Comparison of ENCODE assay signal across 7 cellular contexts in genomic region chr20:31721408-31722332, GRCh38. TPM values are rescaled to one million over a fixed set of nuclear protein-coding genes. Genes with fewer than 3 reads are reported as not detected.
DNase-seq lines count a peak whose midpoint lies in the region; ATAC-seq and TF ChIP-seq lines count a peak whose summit lies in the region.

No MANE protein-coding gene starts in this region.

- no peak overlapping the region for H2AFZ ChIP-seq in SU-DHL-6 (ENCODE audit: low read depth, low read length, severe bottlenecking)

- DNase-seq in HL-60 (ENCODE audit: low read depth in 1 of 2, low spot score in 1 of 2), result no peak
- peak; percentile 62 for DNase-seq in endodermal cell
- DNase-seq in natural killer cell, result no peak
- DNase-seq in epidermal melanocyte (ENCODE audit: insufficient read length, low spot score), result no peak

- H3K9me3 ChIP-seq in SU-DHL-6 (ENCODE audit: insufficient read depth, low read length), result no peaks in the 10 kb centered on the region
- H3K9me3 ChIP-seq in endodermal cell (ENCODE audit: control insufficient read depth, low read length), result no peaks in the 10 kb centered on the region

- peaks cover 16% of the 10 kb centered on the region for H3F3A ChIP-seq in SU-DHL-6 (ENCODE audit: insufficient read depth)

- peak overlapping the region; percentile 91 for H3K4me2 ChIP-seq in SU-DHL-6 (ENCODE audit: low read depth, low read length, poor library complexity, severe bottlenecking)

- no peak overlapping the region for H3K27ac ChIP-seq in HL-60 (replicated peaks)
- peak overlapping the region; percentile 89 for H3K27ac ChIP-seq in SU-DHL-6 (ENCODE audit: low read depth, low read length)
- no peak overlapping the region for H3K27ac ChIP-seq in endodermal cell (ENCODE audit: low read depth, low read length)

- H3K27me3 Mint-ChIP-seq in endodermal cell (ENCODE audit: insufficient read depth) (no peaks in the 10 kb centered on the region), natural killer cell (ENCODE audit: low read depth in 2 of 2) (no peaks in the 10 kb centered on the region)

- H3K4me3 ChIP-seq in HL-60 (replicated peaks; ENCODE audit: insufficient read depth, low read length) (peak overlapping the region; percentile 87), SU-DHL-6 (ENCODE audit: insufficient read depth, low read length, poor library complexity, severe bottlenecking) (peak overlapping the region; percentile 70), endodermal cell (ENCODE audit: low read length) (peak overlapping the region; percentile 83)

- H3K79me2 ChIP-seq in SU-DHL-6 (ENCODE audit: insufficient read depth, low read length), result peaks cover 60% of the 10 kb centered on the region

- 80 to 84% methylated on average over 19 to 23 of the region's 23 CpGs for WGBS in endodermal cell (ENCODE audit: insufficient coverage in 1 of 2, insufficient read length in 1 of 2), 2 experiments

- H3K4me1 ChIP-seq in endodermal cell (ENCODE audit: control insufficient read depth, insufficient read depth, low read length), result peaks cover 17% of the 10 kb centered on the region

- peak overlapping the region; percentile 97 for H3K27ac Mint-ChIP-seq in endodermal cell
- peak overlapping the region; percentile 84 to 97 for H3K27ac Mint-ChIP-seq in natural killer cell

- H3K36me3 ChIP-seq in SU-DHL-6 (ENCODE audit: low read length) (no peaks in the 10 kb centered on the region), endodermal cell (ENCODE audit: control insufficient read depth, insufficient read depth, low read length) (peaks cover 41% of the 10 kb centered on the region)

- TF ChIP-seq CTCF in HL-60 (IDR thresholded peaks at IDR 0.05; ENCODE audit: insufficient read depth, low read length), result no peak
- no peak for TF ChIP-seq CTCF in SU-DHL-6 (IDR thresholded peaks at IDR 0.05; ENCODE audit: insufficient read depth, low read length, poor library complexity, severe bottlenecking)
- TF ChIP-seq CTCF in endodermal cell (conservative IDR thresholded peaks at IDR 0.05), result no peak
- TF ChIP-seq CTCF in natural killer cell (IDR thresholded peaks at IDR 0.05), result no peak

- H3K27me3 ChIP-seq in HL-60 (ENCODE audit: insufficient read depth, poor library complexity, severe bottlenecking) (no peaks in the 10 kb centered on the region), SU-DHL-6 (ENCODE audit: low read length) (no peaks in the 10 kb centered on the region), endodermal cell (ENCODE audit: control insufficient read depth, insufficient read depth, low read length, poor library complexity, severe bottlenecking) (no peaks in the 10 kb centered on the region)

- no peaks in the 10 kb centered on the region for H3K9me2 ChIP-seq in SU-DHL-6 (replicated peaks; ENCODE audit: insufficient read depth, low read length)

- H3K36me3 Mint-ChIP-seq in endodermal cell (ENCODE audit: low read depth) (peaks cover 42% of the 10 kb centered on the region), natural killer cell (no peaks in the 10 kb centered on the region)

- H3K9ac ChIP-seq in SU-DHL-6 (ENCODE audit: low read length) (peak overlapping the region; percentile 81), endodermal cell (ENCODE audit: extremely low read depth, low read length, poor library complexity, severe bottlenecking) (peak overlapping the region; percentile 86)

- H3K9me3 Mint-ChIP-seq in endodermal cell (no peaks in the 10 kb centered on the region), natural killer cell (no peaks in the 10 kb centered on the region)

- no peaks in the 10 kb centered on the region for H4K20me1 ChIP-seq in SU-DHL-6 (ENCODE audit: low read depth, low read length)

- peaks cover 58% of the 10 kb centered on the region for H3K4me1 Mint-ChIP-seq in endodermal cell
- peaks cover 65 to 68% of the 10 kb centered on the region in 2 donors for H3K4me1 Mint-ChIP-seq in natural killer cell

- ATAC-seq in natural killer cell, result no peak
- ATAC-seq in GM21367 (IDR thresholded peaks at IDR 0.05; ENCODE audit: unreplicated experiment), result no peak
- no peak for ATAC-seq in HG02973 (IDR thresholded peaks at IDR 0.05; ENCODE audit: unreplicated experiment)

- intact Hi-C loops in natural killer cell (cut with micrococcal nuclease), result loop anchor here (2.0 kb wide), 1 partner anchor 47 kb away; no protein-coding TSS in a partner anchor

- H3K4me3 Mint-ChIP-seq in endodermal cell (peak overlapping the region; percentile 73), natural killer cell (peak overlapping the region; percentile 98)

RNA-seq across cellular contexts. Expression of gene BCL2L1, which starts 1.0 kb away (rescaled TPM):
- total RNA-seq in endodermal cell (10 to 100 TPM; 60.3 to 89.5 TPM), natural killer cell (10 to 100 TPM; 67.4 to 92.6 (median 78.6) TPM)
- polyA plus RNA-seq in endodermal cell (2013, experiment 1 of 2), result 46.6 TPM
- 43.2 TPM for polyA plus RNA-seq in endodermal cell (2013, experiment 2 of 2)

RNA-seq across cellular contexts. Expression of gene TPX2, which starts 17.4 kb away (rescaled TPM):
- total RNA-seq in endodermal cell (100 to 1,000 TPM; 108 to 118 TPM), natural killer cell (1 to 10 TPM; 2.2 to 4.2 (median 2.2) TPM)
- polyA plus RNA-seq in endodermal cell (2013, experiment 1 of 2), result 137 TPM
- polyA plus RNA-seq in endodermal cell (2013, experiment 2 of 2), result 134 TPM

Comparison
In these comparisons a context has a peak if more than half of its experiments do, and no peak if none do; other contexts are left out.
1. RNA of gene TPX2, which starts 17.4 kb away (total RNA-seq): 108 to 118 TPM in endodermal cell; 2.2 to 4.2 TPM in natural killer cell; every median in the first group is over 10 times any median in the second.
2. Peak in every context shown above with its lines, with median percentiles within 50 percentile points of each other: H3K4me3 ChIP-seq.